ENCODE assay signal across 1 cellular context in the genomic region with DNA sequence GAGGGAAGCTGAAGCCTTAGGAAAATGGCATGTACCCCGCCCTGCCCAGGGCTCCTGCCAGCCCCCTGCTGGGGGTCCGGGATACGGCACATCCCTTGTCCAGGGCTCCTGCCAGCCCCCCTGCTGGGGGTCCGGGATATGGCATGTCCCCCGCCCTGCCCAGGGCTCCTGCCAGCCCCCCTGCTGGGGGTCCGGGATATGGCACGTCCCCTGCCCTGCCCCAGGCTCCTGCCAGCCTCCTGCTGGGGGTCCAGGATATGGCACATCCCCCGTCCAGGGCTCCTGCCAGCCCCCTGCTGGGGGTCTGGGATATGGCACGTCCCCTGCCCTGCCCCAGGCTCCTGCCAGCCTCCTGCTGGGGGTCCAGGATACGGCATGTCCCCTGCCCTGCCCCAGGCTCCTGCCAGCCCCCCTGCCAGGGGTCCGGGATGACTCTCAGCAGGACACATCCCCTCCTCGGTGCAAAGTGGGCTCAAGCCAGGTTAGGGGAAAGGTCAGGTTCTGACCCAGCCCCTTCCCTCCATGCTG.
TF ChIP-seq lines count a peak whose summit lies in the region.

No MANE protein-coding gene starts in this region.

TF ChIP-seq in IMR-90, 13 proteins besides CTCF, POLR2A, EP300 and RAD21:
- TF ChIP-seq SMC3 (IDR thresholded peaks at IDR 0.05; ENCODE audit: low read depth, low read length) (peak; percentile 28; the same call in 1 of the 2 replicates), RCOR1 (IDR thresholded peaks at IDR 0.05; ENCODE audit: insufficient replicate concordance, low read length) (no peak)
